Comparison of ENCODE assay signal across 15 cellular contexts in the genomic region with DNA sequence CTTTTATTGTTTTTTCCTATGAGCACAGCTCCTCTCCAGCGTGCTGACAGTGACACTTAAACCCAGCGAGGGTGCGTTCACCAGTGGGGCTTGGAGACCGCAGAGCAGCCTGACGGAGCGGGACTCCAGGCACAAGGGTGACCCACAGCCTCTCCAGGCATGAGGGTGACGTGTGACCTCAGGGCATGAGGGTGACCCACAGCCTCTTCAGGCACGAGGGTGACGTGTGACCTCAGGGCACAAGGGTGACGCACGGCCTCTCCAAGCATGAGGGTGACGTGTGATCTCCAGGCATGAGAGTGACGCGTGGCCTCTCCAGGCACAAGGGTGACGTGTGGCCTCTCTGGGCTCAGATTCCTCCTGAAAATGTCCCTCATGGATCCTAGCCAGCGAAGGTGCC.
"Had no signal": no experiment of that assay in that cellular context is flagged by ENCODE, and none has a peak within 500 bp of the region (broad histone marks: within the 10 kb centered on the region; RNA-seq: fewer than 3 reads in every experiment).

No MANE protein-coding gene starts in this region.

- H3K4me3 ChIP-seq: hepatocyte, ovary, smooth muscle cell, upper lobe of left lung, uterus had no signal

- H3K36me3 ChIP-seq: ovary, upper lobe of left lung, uterus had no signal

- H3K27me3 ChIP-seq: foreskin keratinocyte, hepatocyte, ovary, uterus had no signal

- H3K9me3 ChIP-seq: ovary, upper lobe of left lung, uterus had no signal

- ATAC-seq: foreskin keratinocyte, left cardiac atrium, left ventricle myocardium superior, right cardiac atrium had no signal

- H3K4me1 ChIP-seq: foreskin keratinocyte, upper lobe of left lung, uterus had no signal

- DNase-seq: foreskin keratinocyte; head of caudate nucleus; kidney; left cardiac atrium; left ventricle myocardium superior; mesendoderm; naive B cell; ovary; right cardiac atrium; stimulated activated CD4-positive, alpha-beta T cell treated with anti-CD3 and anti-CD28 coated beads, Interleukin-2, amount 100 ng/mL, for 48 hours; stimulated activated naive CD4-positive, alpha-beta T cell treated with Interleukin-2 at 50 U/mL for 16 hours; uterus had no signal

- H3K4me2 ChIP-seq: hepatocyte, smooth muscle cell had no signal

- H2AFZ ChIP-seq: hepatocyte had no signal

- H3K27ac ChIP-seq: foreskin keratinocyte, hepatocyte, ovary, upper lobe of left lung, uterus had no signal

- H3K79me2 ChIP-seq: hepatocyte had no signal
